Comparison of ENCODE assay signal across 1 cellular context in genomic region chr4:87698394-87698793, GRCh38.
TF ChIP-seq lines count a peak whose summit lies in the region.

No MANE protein-coding gene starts in this region.

TF ChIP-seq in HepG2, 621 proteins besides CTCF, POLR2A, EP300 and RAD21 (continued from another document):
- no peak for TF ChIP-seq E2F5 (CRISPR knock-in tag; conservative IDR thresholded peaks at IDR 0.05)
- TF ChIP-seq ELF4 (CRISPR knock-in tag; IDR thresholded peaks at IDR 0.05; ENCODE audit: borderline replicate concordance) = no peak
